ENCODE assay signal across 17 cellular contexts in genomic region chr5:54577542-54577941, GRCh38.
"Had no signal": no experiment of that assay in that cellular context is flagged by ENCODE, and none has a peak within 500 bp of the region (broad histone marks: within the 10 kb centered on the region; RNA-seq: fewer than 3 reads in every experiment).

No MANE protein-coding gene starts in this region.

- DNase-seq: activated CD4-positive, alpha-beta T cell treated with anti-CD3 and anti-CD28 coated beads, Interleukin-2, amount 10 ng/mL, durations not matched to agents 24 days and 14 days; activated CD8-positive, alpha-beta memory T cell treated with anti-CD3 and anti-CD28 coated beads, Interleukin-2, amount 10 ng/mL, durations not matched to agents 7 days and 5 days; activated CD8-positive, alpha-beta T cell treated with anti-CD3 and anti-CD28 coated beads for 36 hours; activated effector memory CD4-positive, alpha-beta T cell treated with anti-CD3 and anti-CD28 coated beads, Interleukin-2, amount 50 U/mL, for 16 hours; activated naive CD4-positive, alpha-beta T cell treated with anti-CD3 and anti-CD28 coated beads, Interleukin-2, amount 10 ng/mL, durations not matched to agents 7 days and 5 days; activated T-cell treated with anti-CD3 and anti-CD28 coated beads for 4 hours; effector CD8-positive, alpha-beta T cell; foreskin melanocyte; glutamatergic neuron; hippocampal formation; kidney glomerular epithelial cell; mucosa of descending colon; stimulated activated CD4-positive, alpha-beta T cell treated with anti-CD3 and anti-CD28 coated beads, Interleukin-4, amount 100 ng/mL, for 4 hours; stimulated activated naive CD8-positive, alpha-beta T cell treated with anti-CD3 and anti-CD28 coated beads, Interleukin-15, Interleukin-2, amounts not matched to agents 100 U/mL and 50 U/mL, for 24 hours had no signal

- H3K4me3 ChIP-seq: mucosa of descending colon, tibial artery had no signal

- H3K36me3 ChIP-seq: tibial artery had no signal

- H3K9me3 ChIP-seq: mucosa of descending colon, tibial artery had no signal

- H3K27ac ChIP-seq: tibial artery, VCaP had no signal

- ATAC-seq: activated CD4-positive, CD25-positive, alpha-beta regulatory T cell treated with anti-CD3 and anti-CD28 coated beads, Interleukin-2, amount 50 U/mL, for 24 hours; activated CD8-positive, alpha-beta memory T cell treated with anti-CD3 and anti-CD28 coated beads, Interleukin-2, amount 10 ng/mL, durations not matched to agents 7 days and 5 days; activated CD8-positive, alpha-beta T cell treated with anti-CD3 and anti-CD28 coated beads for 36 hours; mucosa of descending colon; stimulated activated naive CD8-positive, alpha-beta T cell treated with anti-CD3 and anti-CD28 coated beads, Interleukin-15, Interleukin-2, amounts not matched to agents 100 U/mL and 50 U/mL, for 24 hours had no signal

- H3K27me3 ChIP-seq: tibial artery had no signal
